Comparison of ENCODE assay signal across 1 cellular context in genomic region chr6:109920911-109921310, GRCh38.
A peak's percentile ranks its signal among the peaks of the same experiment; 100 is the strongest.
TF ChIP-seq lines count a peak whose summit lies in the region.

No MANE protein-coding gene starts in this region.

TF ChIP-seq in K562, 482 proteins besides CTCF, POLR2A, EP300 and RAD21 (continued from another document):
- TF ChIP-seq PBX2 (CRISPR knock-in tag; IDR thresholded peaks at IDR 0.05; ENCODE audit: low read depth) = no peak
- peak; percentile 98 for TF ChIP-seq PBX2 (tag; conservative IDR thresholded peaks at IDR 0.05; ENCODE audit: low read depth)
- no peak for TF ChIP-seq UBTF (IDR thresholded peaks at IDR 0.05; ENCODE audit: borderline replicate concordance in 1 of 2, low read depth in 2 of 2, low read length in 2 of 2)
- no peak for TF ChIP-seq PHF20 (IDR thresholded peaks at IDR 0.05; ENCODE audit: partially characterized antibody)
- no peak for TF ChIP-seq STAT5A (IDR thresholded peaks at IDR 0.05; ENCODE audit: borderline replicate concordance, low read length)
- TF ChIP-seq ZNF75A (CRISPR knock-in tag; IDR thresholded peaks at IDR 0.05) = no peak
- TF ChIP-seq ZNF507 (tag; conservative IDR thresholded peaks at IDR 0.05) = no peak
- TF ChIP-seq FOSL1 (tag; conservative IDR thresholded peaks at IDR 0.05) = peak; percentile 50
- no peak for TF ChIP-seq SMAD2 (IDR thresholded peaks at IDR 0.05; ENCODE audit: low read depth, low read length)
- no peak for TF ChIP-seq MCM3 (IDR thresholded peaks at IDR 0.05)
- no peak for TF ChIP-seq EHMT2 (IDR thresholded peaks at IDR 0.05)
- no peak for TF ChIP-seq CBX1 (IDR thresholded peaks at IDR 0.05; ENCODE audit: low read depth)
- 0 out of 2 replicates have a peak, but pooled peaks have one; percentile 57 for TF ChIP-seq HBP1 (CRISPR knock-in tag; IDR thresholded peaks at IDR 0.05)
- TF ChIP-seq ZNF696 (CRISPR knock-in tag; conservative IDR thresholded peaks at IDR 0.05) = no peak
- no peak for TF ChIP-seq SNAPC5 (CRISPR knock-in tag; IDR thresholded peaks at IDR 0.05)
- no peak for TF ChIP-seq ZNF764 (CRISPR knock-in tag; IDR thresholded peaks at IDR 0.05; ENCODE audit: low read depth)
- no peak for TF ChIP-seq ZNF398 (CRISPR knock-in tag; IDR thresholded peaks at IDR 0.05)
- no peak for TF ChIP-seq ZEB2 (IDR thresholded peaks at IDR 0.05)
- TF ChIP-seq NFE2L1 (tag; IDR thresholded peaks at IDR 0.05; ENCODE audit: borderline replicate concordance, low read depth) = peak; percentile 19; the same call in 1 of the 2 replicates
- TF ChIP-seq ZNF224 (CRISPR knock-in tag; IDR thresholded peaks at IDR 0.05) = no peak
- TF ChIP-seq NR2F6 (CRISPR knock-in tag; IDR thresholded peaks at IDR 0.05) = no peak
- TF ChIP-seq MCM7 (IDR thresholded peaks at IDR 0.05) = no peak
- TF ChIP-seq CREB3 (tag; conservative IDR thresholded peaks at IDR 0.05; ENCODE audit: low read depth) = peak; percentile 82; the same call in 1 of the 2 replicates
- TF ChIP-seq HDAC2 (IDR thresholded peaks at IDR 0.05) = no peak
- no peak for TF ChIP-seq CBX2 (IDR thresholded peaks at IDR 0.05; ENCODE audit: insufficient read depth, low read length, poor library complexity, severe bottlenecking)
- TF ChIP-seq COPS2 (conservative IDR thresholded peaks at IDR 0.05) = no peak
- TF ChIP-seq C11orf30 (IDR thresholded peaks at IDR 0.05; ENCODE audit: low read depth) = peak; percentile 51; the same call in 1 of the 2 replicates
- TF ChIP-seq ZNF277 (CRISPR knock-in tag; IDR thresholded peaks at IDR 0.05; ENCODE audit: borderline replicate concordance) = no peak
- TF ChIP-seq SMAD3 (CRISPR knock-in tag; conservative IDR thresholded peaks at IDR 0.05) = no peak
- no peak for TF ChIP-seq DMBX1 (CRISPR knock-in tag; IDR thresholded peaks at IDR 0.05; ENCODE audit: borderline replicate concordance)
- TF ChIP-seq MITF (IDR thresholded peaks at IDR 0.05) = no peak
- TF ChIP-seq ZBTB26 (CRISPR knock-in tag; IDR thresholded peaks at IDR 0.05) = 0 out of 2 replicates have a peak, but pooled peaks have one; percentile 34
- no peak for TF ChIP-seq ZNF274 (IDR thresholded peaks at IDR 0.05; ENCODE audit: borderline replicate concordance, low read depth, low read length)
- TF ChIP-seq ZNF280A (IDR thresholded peaks at IDR 0.05; ENCODE audit: low read depth, partially characterized antibody) = no peak
